24 cellular contexts compared by ENCODE assay signal in the genomic region with DNA sequence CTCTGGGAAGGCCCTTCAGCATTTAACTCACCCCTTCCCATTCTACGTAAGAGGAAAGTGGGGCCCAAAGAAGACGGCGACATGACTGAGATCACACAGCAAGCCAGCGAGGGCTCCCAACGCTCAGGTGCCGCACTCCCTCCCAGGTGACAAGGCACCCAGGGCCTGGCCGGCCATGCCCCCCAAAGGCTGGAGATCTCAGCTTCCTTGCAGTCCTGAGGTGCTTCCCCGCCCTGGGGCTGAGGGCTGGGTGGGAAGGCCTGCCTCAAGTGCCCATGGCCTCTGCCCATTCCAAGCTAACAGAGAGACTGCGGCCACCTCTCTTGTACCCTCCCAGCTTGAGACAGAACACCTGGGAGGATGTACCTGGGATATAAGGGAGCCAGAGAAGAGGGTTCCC. TPM values are rescaled to one million over a fixed set of nuclear protein-coding genes. Genes with fewer than 3 reads are reported as not detected.
DNase-seq lines count a peak whose midpoint lies in the region; ATAC-seq and TF ChIP-seq lines count a peak whose summit lies in the region.
"Had no signal": no experiment of that assay in that cellular context is flagged by ENCODE, and none has a peak within 500 bp of the region (broad histone marks: within the 10 kb centered on the region; RNA-seq: fewer than 3 reads in every experiment).

No MANE protein-coding gene starts in this region.

- no peaks in the 10 kb centered on the region for H3K9me3 ChIP-seq in H9 (ENCODE audit: control insufficient read depth, low read depth, low read length)
- H3K9me3 ChIP-seq in RWPE2 (ENCODE audit: severe bottlenecking): no peaks in the 10 kb centered on the region
- no peaks in the 10 kb centered on the region for H3K9me3 ChIP-seq in hepatocyte (ENCODE audit: low read depth)
- no peaks in the 10 kb centered on the region for H3K9me3 ChIP-seq in vagina
- no peaks in the 10 kb centered on the region for H3K9me3 ChIP-seq in left lung
- no peaks in the 10 kb centered on the region for H3K9me3 ChIP-seq in gastrocnemius medialis
- H3K9me3 ChIP-seq: A549, SK-N-SH had no signal

- DNase-seq in H9 (peak; percentile 24), RWPE2 (ENCODE audit: low spot score) (no peak), hepatocyte (ENCODE audit: low spot score) (no peak), vagina (ENCODE audit: extremely low spot score in 2 of 2) (no peak), AML-193 (lab: John Stamatoyannopoulos, UW) (no peak), left lung (no peak), gastrocnemius medialis (no peak)
- DNase-seq: C1 segment of cervical spinal cord; CD4-positive, alpha-beta memory T cell; COR-L47; GM23248; HCEC 1CT; Karpas-422; NCI-H1092 treated with DMSO at 0.1 percent for 48 hours; NCI-H1436; NCI-H187; NCI-H2081 treated with DMSO at 0.1 percent for 48 hours; NCI-H226; NCI-H510A; SIG-M5; SK-N-SH had no signal

- H4K20me1 ChIP-seq in H9 (ENCODE audit: control insufficient read depth, insufficient read depth, insufficient read length) (no peaks in the 10 kb centered on the region), hepatocyte (ENCODE audit: insufficient read depth, poor library complexity, severe bottlenecking) (no peaks in the 10 kb centered on the region)

- H2AFZ ChIP-seq in H9 (ENCODE audit: low read length) (no peak overlapping the region), hepatocyte (no peak overlapping the region)
- H2AFZ ChIP-seq: GM23248 had no signal

- no peaks in the 10 kb centered on the region for H3K36me3 ChIP-seq in RWPE2 (ENCODE audit: low read depth)
- H3K36me3 ChIP-seq in hepatocyte (replicated peaks; ENCODE audit: insufficient read depth, low read depth): no peaks in the 10 kb centered on the region
- H3K36me3 ChIP-seq in vagina: no peaks in the 10 kb centered on the region
- no peaks in the 10 kb centered on the region for H3K36me3 ChIP-seq in left lung
- no peaks in the 10 kb centered on the region for H3K36me3 ChIP-seq in gastrocnemius medialis

- TF ChIP-seq POLR2A in vagina (IDR thresholded peaks at IDR 0.05) (no peak), gastrocnemius medialis (IDR thresholded peaks at IDR 0.05) (no peak)

- no peaks in the 10 kb centered on the region for H3K79me1 ChIP-seq in H9 (ENCODE audit: insufficient read depth, low read depth, low read length, poor library complexity, severe bottlenecking)

- no peak overlapping the region for H2BK120ac ChIP-seq in H9 (ENCODE audit: low read depth, low read length, poor library complexity, severe bottlenecking)

- H3K36me3 Mint-ChIP-seq in H9 (ENCODE audit: insufficient read depth in 1 of 3, low read depth in 3 of 3): no peaks in the 10 kb centered on the region
- H3K36me3 Mint-ChIP-seq: CD4-positive, alpha-beta memory T cell had no signal

- intact Hi-C loops in vagina (cut with DNase I): no loop called here
- intact Hi-C loops in left lung (cut with DNase I): no loop called here
- intact Hi-C loops in gastrocnemius medialis (cut with DNase I; ENCODE audit: low total_unique reads): no loop called here

- H4K5ac ChIP-seq in H9 (ENCODE audit: insufficient read length, low read depth, low read length): no peak overlapping the region

- H4K91ac ChIP-seq in H9 (ENCODE audit: insufficient read length, low read depth, low read length): no peak overlapping the region

- no peak overlapping the region for H3K4me3 ChIP-seq in RWPE2 (ENCODE audit: severe bottlenecking)
- no peak overlapping the region for H3K4me3 ChIP-seq in hepatocyte
- no peak overlapping the region for H3K4me3 ChIP-seq in vagina
- no peak overlapping the region for H3K4me3 ChIP-seq in left lung
- H3K4me3 ChIP-seq in gastrocnemius medialis: no peak overlapping the region
- H3K4me3 ChIP-seq: A549, GM23248 had no signal

- no peak overlapping the region for H3K18ac ChIP-seq in H9 (ENCODE audit: insufficient read length, low read depth, low read length)

- H4K8ac ChIP-seq in H9 (replicated peaks; ENCODE audit: insufficient read length, low read depth, low read length): no peak overlapping the region

- TF ChIP-seq CTCF in H9 (conservative IDR thresholded peaks at IDR 0.05) (no peak), RWPE2 (IDR thresholded peaks at IDR 0.05; ENCODE audit: poor library complexity, severe bottlenecking) (no peak), hepatocyte (IDR thresholded peaks at IDR 0.05; ENCODE audit: poor library complexity) (no peak), vagina (IDR thresholded peaks at IDR 0.05) (no peak), left lung (IDR thresholded peaks at IDR 0.05) (no peak), gastrocnemius medialis (IDR thresholded peaks at IDR 0.05 in 4 of 5, conservative IDR thresholded peaks at IDR 0.05 in 1 of 5) (no peak)

- in situ Hi-C loops in gastrocnemius medialis (cut with MboI; ENCODE audit: low sequenced_read_pairs in 4 of 4): no loop called here

- no peak overlapping the region for H3K9ac ChIP-seq in H9 (ENCODE audit: extremely low read depth, insufficient read length, low read length)
- H3K9ac ChIP-seq: GM23248, SK-N-SH had no signal

- no peak overlapping the region for H3K14ac ChIP-seq in H9 (ENCODE audit: insufficient read depth, low read length)

- H3K56ac ChIP-seq in H9 (ENCODE audit: insufficient read length, low read depth, low read length): no peak overlapping the region

- H3K4me1 ChIP-seq in H9 (ENCODE audit: insufficient read depth, low read length) (peaks cover 5% of the 10 kb centered on the region), RWPE2 (ENCODE audit: insufficient read depth, poor library complexity, severe bottlenecking) (peaks cover 57% of the 10 kb centered on the region), hepatocyte (ENCODE audit: insufficient read depth) (peaks cover 45% of the 10 kb centered on the region), vagina (peaks cover 22% of the 10 kb centered on the region), left lung (peaks cover 1 to 2% of the 10 kb centered on the region in 2 donors), gastrocnemius medialis (peaks cover 0 to under 1% of the 10 kb centered on the region in 2 donors)

- H3K27ac Mint-ChIP-seq in H9: no peak overlapping the region

- no peak overlapping the region for H3T11ph ChIP-seq in H9 (ENCODE audit: low read length)

- H3K9me2 ChIP-seq in hepatocyte (replicated peaks; ENCODE audit: insufficient read depth): no peaks in the 10 kb centered on the region
- H3K9me2 ChIP-seq: SK-N-SH had no signal

- H2BK15ac ChIP-seq in H9 (ENCODE audit: low read depth, low read length): no peak overlapping the region

- no peak overlapping the region for H3K4ac ChIP-seq in H9 (ENCODE audit: low read depth, low read length)

- H2AK5ac ChIP-seq in H9 (ENCODE audit: insufficient read length, low read length): no peak overlapping the region

- no peak overlapping the region for H2BK12ac ChIP-seq in H9 (ENCODE audit: insufficient read length, low read depth, low read length)

- H3K27ac ChIP-seq in H9 (ENCODE audit: insufficient read length, low read depth, low read length) (no peak overlapping the region), RWPE2 (ENCODE audit: poor library complexity, severe bottlenecking) (peak overlapping the region; percentile 85), hepatocyte (peak overlapping the region; percentile 100), vagina (peak overlapping the region; percentile 53), left lung (no peak overlapping the region), gastrocnemius medialis (no peak overlapping the region)
- H3K27ac ChIP-seq: GM23248, HL-60 had no signal

- no peaks in the 10 kb centered on the region; a peak in 1 of 5 replicates for H3K9me3 Mint-ChIP-seq in H9

- H3K79me2 ChIP-seq in H9 (ENCODE audit: insufficient read depth, low read length) (no peaks in the 10 kb centered on the region), hepatocyte (peaks cover 11% of the 10 kb centered on the region)

- no peak overlapping the region for H3K4me3 Mint-ChIP-seq in H9
- H3K4me3 Mint-ChIP-seq: CD4-positive, alpha-beta memory T cell had no signal

- no peaks in the 10 kb centered on the region for H3K23me2 ChIP-seq in H9 (ENCODE audit: insufficient read length, low read depth, low read length, poor library complexity, severe bottlenecking)

- H3K27me3 Mint-ChIP-seq in H9 (ENCODE audit: low read depth): peaks cover 18% of the 10 kb centered on the region
- H3K27me3 Mint-ChIP-seq: CD4-positive, alpha-beta memory T cell had no signal

- ATAC-seq in RWPE2 (ENCODE audit: low read depth) (no peak), left lung (no peak), gastrocnemius medialis (no peak)
- ATAC-seq: A549 had no signal

- WGBS in H9 (ENCODE audit: extremely low coverage, insufficient read length, low lambda C conversion rate): no CpG with 5 or more reads among the region's 9 CpGs
- 90% methylated on average over 9 of the region's 9 CpGs for whole genome bisulfite sequencing in hepatocyte (ENCODE audit: low lambda C conversion rate, missing lambda C conversion rate)

- H2BK20ac ChIP-seq in H9 (ENCODE audit: low read depth, low read length, poor library complexity, severe bottlenecking): no peak overlapping the region

- H3K27me3 ChIP-seq in H9 (ENCODE audit: insufficient read depth, low read length) (no peaks in the 10 kb centered on the region), RWPE2 (ENCODE audit: insufficient read depth, poor library complexity, severe bottlenecking) (no peaks in the 10 kb centered on the region), hepatocyte (no peaks in the 10 kb centered on the region), vagina (peaks cover 2% of the 10 kb centered on the region), left lung (peaks cover 14 to 41% of the 10 kb centered on the region in 2 donors), gastrocnemius medialis (peaks cover 12 to 20% (median 14%) of the 10 kb centered on the region in 3 donors)

- no peak overlapping the region for H3K23ac ChIP-seq in H9 (ENCODE audit: insufficient read length, low read depth, low read length)

- H3K4me2 ChIP-seq in H9 (ENCODE audit: insufficient read depth, insufficient read length, low read length) (no peak overlapping the region), hepatocyte (no peak overlapping the region)
- H3K4me2 ChIP-seq: A549, SK-N-SH had no signal

- H3K4me1 Mint-ChIP-seq in H9: peaks cover 44 to 57% of the 10 kb centered on the region in 2 experiments

- no peak overlapping the region for H2BK5ac ChIP-seq in H9 (ENCODE audit: insufficient read length, low read length)

RNA-seq across cellular contexts. Expression of gene CRYBG2, which starts 1.0 kb away (rescaled TPM):
- total RNA-seq in H9 (2021): 11.8 and 12.8 TPM in 2 replicates
- total RNA-seq in hepatocyte: 7.1 and 15.6 TPM in 2 replicates
- 20.1 and 21.6 TPM in 2 replicates for polyA plus RNA-seq in hepatocyte
- total RNA-seq in vagina: 67.0 TPM
- 1 to 10 TPM; 2.0 to 7.6 TPM for total RNA-seq in left lung
- not detected for total RNA-seq in gastrocnemius medialis
- total RNA-seq: GM23248 had no signal
- polyA plus RNA-seq: GM23248 had no signal

RNA-seq across cellular contexts. Expression of gene ZNF683, which starts 17.6 kb away (rescaled TPM):
- total RNA-seq in H9 (2021): not detected in 2 replicates
- total RNA-seq in hepatocyte: not detected in 2 replicates
- polyA plus RNA-seq in hepatocyte: not detected in 2 replicates
- not detected for total RNA-seq in vagina
- total RNA-seq in left lung: under 1 TPM; 0.47 to 0.86 TPM
- not detected for total RNA-seq in gastrocnemius medialis
- total RNA-seq: CD4-positive, alpha-beta memory T cell; GM23248; M059J had no signal
- polyA plus RNA-seq: A549, GM23248, SK-N-SH had no signal

RNA-seq across cellular contexts. Expression of gene CD52, which starts 37.2 kb away (rescaled TPM):
- 3.8 and 4.1 TPM in 2 replicates for total RNA-seq in H9 (2021)
- 1.2 and 8.1 TPM in 2 replicates for total RNA-seq in hepatocyte
- polyA plus RNA-seq in hepatocyte: 3.9 and 12.9 TPM in 2 replicates
- total RNA-seq in vagina: 8.1 TPM
- total RNA-seq in left lung: 100 to 1,000 TPM in 1 of 2 donors, 10 to 100 TPM in 1; 96.7 to 170 TPM
- total RNA-seq in gastrocnemius medialis: 1 to 10 TPM in 2 of 4 donors, not detected in 2; 1.4 to 2.8 TPM
- total RNA-seq: GM23248, M059J had no signal
- polyA plus RNA-seq: A549, GM23248, SK-N-SH had no signal

RNA-seq across cellular contexts. Expression of gene UBXN11, which starts 48.5 kb away (rescaled TPM):
- total RNA-seq in H9 (2021): 13.1 and 13.7 TPM in 2 replicates
- 3.1 and 6.9 TPM in 2 replicates for total RNA-seq in hepatocyte
- polyA plus RNA-seq in hepatocyte: 17.1 and 34.0 TPM in 2 replicates
- 7.1 TPM for total RNA-seq in vagina
- total RNA-seq in left lung: 10 to 100 TPM; 24.0 to 43.1 TPM
- 1 to 10 TPM; 2.7 to 3.8 (median 3.4) TPM for total RNA-seq in gastrocnemius medialis

RNA-seq across cellular contexts. Expression of gene LIN28A, which starts 55.6 kb away (rescaled TPM):
- total RNA-seq in H9 (2021) (1,267 and 1,289 TPM in 2 replicates), hepatocyte (0.43 and 0.64 TPM in 2 replicates), vagina (not detected), left lung (not detected), gastrocnemius medialis (not detected)
- polyA plus RNA-seq in hepatocyte: 0.13 and 0.23 TPM in 2 replicates
- total RNA-seq: CD4-positive, alpha-beta memory T cell; GM23248; M059J had no signal
- polyA plus RNA-seq: CD4-positive, alpha-beta memory T cell; SK-N-SH had no signal

Comparison
In these comparisons a context has a peak if more than half of its experiments do, and no peak if none do; other contexts are left out.
1. H3K27ac ChIP-seq: peak in RWPE2 (single experiment), hepatocyte (single experiment) and vagina (single experiment); none in H9 (single experiment), left lung (0 of 2) and gastrocnemius medialis (0 of 4).
2. RNA of gene CD52, which starts 37.2 kb away (total RNA-seq): 96.7 to 170 TPM in left lung; 8.1 TPM in vagina (single experiment), 1.2 to 8.1 TPM in hepatocyte, 3.8 to 4.1 TPM in H9 and 1.4 to 2.8 TPM in gastrocnemius medialis; every median in the first group is over 10 times any median in the second.